In the genomic region with DNA sequence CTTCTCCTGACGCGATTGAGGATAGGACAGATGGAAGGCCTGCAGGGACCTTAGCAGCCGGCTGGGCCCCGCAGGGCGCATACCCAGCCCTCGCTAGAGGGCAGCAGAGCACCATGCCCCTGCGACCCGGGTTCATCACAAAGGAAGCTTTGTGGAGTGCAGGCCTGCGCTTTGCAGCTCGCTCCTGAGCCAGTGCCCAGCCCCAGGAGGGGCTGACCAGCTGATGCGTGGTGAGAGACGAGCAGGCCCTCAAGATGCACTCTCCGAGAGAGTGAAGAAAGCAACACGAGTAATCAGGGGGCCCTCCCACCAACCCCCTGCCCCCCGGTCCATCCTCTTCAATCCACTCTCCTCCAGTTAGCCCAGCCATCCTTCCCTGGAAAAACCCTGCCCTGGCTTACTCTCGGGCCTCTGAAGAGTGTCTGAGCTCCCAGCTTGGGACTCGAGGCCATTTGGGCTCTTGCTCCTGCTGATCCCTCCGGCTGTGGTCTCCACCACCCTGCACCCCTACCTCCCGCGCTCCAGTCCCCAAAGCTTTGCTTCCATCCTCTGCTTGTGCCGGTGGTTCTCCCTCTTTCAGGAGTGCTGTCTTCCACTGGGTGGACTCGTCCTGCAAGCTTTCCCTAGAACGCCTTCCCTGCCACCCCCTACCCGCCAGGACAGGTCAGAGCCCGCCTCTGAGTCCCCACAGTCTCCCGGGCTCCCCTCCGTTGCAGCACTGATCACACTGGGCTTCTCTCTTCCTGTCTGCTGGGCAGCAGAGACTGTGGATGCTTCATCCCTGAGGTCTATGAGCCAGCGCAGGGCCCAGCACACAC, we compare ENCODE assay signal across 9 cellular contexts. TPM values are rescaled to one million over a fixed set of nuclear protein-coding genes. Genes with fewer than 3 reads are reported as not detected.
DNase-seq lines count a peak whose midpoint lies in the region; ATAC-seq, FAIRE-seq and TF ChIP-seq lines count a peak whose summit lies in the region.
"Had no signal": no experiment of that assay in that cellular context is flagged by ENCODE, and none has a peak within 500 bp of the region (broad histone marks: within the 10 kb centered on the region; RNA-seq: fewer than 3 reads in every experiment).

No MANE protein-coding gene starts in this region.

- peak; percentile 100 for TF ChIP-seq RAD21 in HepG2 (CRISPR knock-in tag; IDR thresholded peaks at IDR 0.05)

- intact Hi-C loops in HepG2 (cut with micrococcal nuclease; ENCODE audit: unreplicated experiment), result loop anchor here (1.0 to 5.0 kb wide), 7 partner anchors 10 to 183 kb away; no protein-coding TSS in a partner anchor

- FAIRE-seq in HepG2 (lab: Jason Lieb, UNC), result peak; percentile 76

- H3K27me3 ChIP-seq in H7 (ENCODE audit: control insufficient read depth, insufficient read depth, low read length) (peaks cover 2% of the 10 kb centered on the region), HepG2 (ENCODE audit: control insufficient read depth in 1 of 2, insufficient read depth in 2 of 2, low read length in 2 of 2) (no peaks in the 10 kb centered on the region)

- CTCF ChIA-PET in HepG2 (lab: Yijun Ruan, JAX; ENCODE audit: low intra/inter-chr PET ratio, low total read pairs), result interaction anchor here (1.0 to 3.2 kb wide), 7 partner anchors 26 to 183 kb away, joined by 3 to 63 read pairs (median 13); partner anchors contain the start of gene COL27A1

- in situ Hi-C loops in Caki2 (cut with HindIII; ENCODE audit: low pct_unique_long_range_greater_than_20kb, low sequenced_read_pairs) (loop anchor here (5.0 kb wide), 1 partner anchor 94 kb away; no protein-coding TSS in a partner anchor), HepG2 (cut with HindIII; ENCODE audit: extremely low pct_ligation_motif_present, low pct_unique_long_range_greater_than_20kb) (loop anchor here (5.0 kb wide), 1 partner anchor 34 kb away; no protein-coding TSS in a partner anchor)

- H3K36me3 ChIP-seq in H7 (replicated peaks; ENCODE audit: control insufficient read depth, insufficient read depth, low read length), result no peaks in the 10 kb centered on the region
- no peaks in the 10 kb centered on the region for H3K36me3 ChIP-seq in HepG2 (replicated peaks in 1 of 2; ENCODE audit: control insufficient read depth in 1 of 2, insufficient read depth in 2 of 2, low read length in 2 of 2)

- peak; percentile 99 for TF ChIP-seq CTCF in HepG2 (CRISPR knock-in tag; IDR thresholded peaks at IDR 0.05)

- H3K4me2 ChIP-seq in HepG2 (ENCODE audit: low read depth, low read length), result peak overlapping the region; percentile 97

- BruUV-seq in HepG2 (replicated peaks; lab: Mats Ljungman, UMichigan), result no TSS peak

- no peaks in the 10 kb centered on the region for H4K20me1 ChIP-seq in HepG2 (ENCODE audit: insufficient read depth, low read length)

- DNase-seq in Caki2 (ENCODE audit: low read depth) (peak; percentile 43), H7 (peak; percentile 95), NCI-H2171 treated with DMSO at 0.1 percent for 48 hours (lab: John Stamatoyannopoulos, UW) (peak; percentile 78), dedifferentiated amniotic fluid mesenchymal stem cell (ENCODE audit: extremely low spot score) (peak; percentile 39), HepG2 (ENCODE audit: low spot score) (peak; percentile 80)
- DNase-seq in activated CD4-positive, alpha-beta T cell treated with anti-CD3 and anti-CD28 coated beads for 1 hour, result peak; percentile 19
- DNase-seq in stimulated activated CD4-positive, alpha-beta T cell treated with anti-CD3 and anti-CD28 coated beads, Interleukin-4, amount 100 ng/mL, for 4 hours, result peak; percentile 37 to 64

- POLR2A ChIA-PET in HepG2 (lab: Yijun Ruan, JAX), result interaction anchor here (0.6 to 3.8 kb wide), 23 partner anchors 8 to 194 kb away, joined by 3 to 75 read pairs (median 5); partner anchors contain the start of genes AMBP, COL27A1 and KIF12

- 5% methylated on average over 25 of the region's 28 CpGs for WGBS in HepG2 (ENCODE audit: low lambda C conversion rate)

- ATAC-seq in HepG2 (peak; percentile 98), HG03432 (IDR thresholded peaks at IDR 0.05; ENCODE audit: unreplicated experiment) (no peak)

- no peak overlapping the region for H2AFZ ChIP-seq in HepG2 (ENCODE audit: low read length)

- no peak overlapping the region for H3K27ac ChIP-seq in HepG2 (ENCODE audit: extremely low read length, insufficient read depth, low read length)
- H3K27ac ChIP-seq: SK-N-MC had no signal

- H3K4me1 ChIP-seq in HepG2 (ENCODE audit: insufficient read depth, low read length), result peaks cover 51% of the 10 kb centered on the region

- TF ChIP-seq EP300 in HepG2 (IDR thresholded peaks at IDR 0.05; ENCODE audit: low read depth in 2 of 2, low read length in 2 of 2) (no peak), HepG2 (CRISPR knock-in tag; IDR thresholded peaks at IDR 0.05; ENCODE audit: borderline replicate concordance) (no peak)

- H3K79me2 ChIP-seq in HepG2 (ENCODE audit: insufficient read depth, low read length), result no peaks in the 10 kb centered on the region

- no peak for TF ChIP-seq POLR2A in HepG2 (IDR thresholded peaks at IDR 0.05; ENCODE audit: insufficient read depth in 1 of 2, low read depth in 2 of 2, low read length in 2 of 2)

- H3K9ac ChIP-seq in HepG2 (ENCODE audit: insufficient read depth, low read depth, low read length), result peak overlapping the region; percentile 43

- no peaks in the 10 kb centered on the region for H3K9me3 ChIP-seq in HepG2 (ENCODE audit: low read length)

- no peak overlapping the region for H3K4me3 ChIP-seq in H7 (ENCODE audit: insufficient read depth, low read depth, low read length)
- peak overlapping the region; percentile 40 to 65 (median 40) for H3K4me3 ChIP-seq in HepG2 (replicated peaks in 1 of 3; ENCODE audit: insufficient read depth in 1 of 3, low read depth in 2 of 3, low read length in 3 of 3)
- H3K4me3 ChIP-seq: SK-N-MC had no signal

RNA-seq across cellular contexts. Expression of gene KIF12, which starts 9.1 kb away (rescaled TPM):
- 15.8 and 19.3 TPM in 2 replicates for total RNA-seq in Caki2 (2014; rRNA removed; shearing (Covaris generic); ENCODE audit: low replicate concordance)
- total RNA-seq in H7 (2014; rRNA removed; shearing (Covaris generic)), result 0.92 and 2.0 TPM in 2 replicates
- 0.81 and 1.8 TPM in 2 replicates for total RNA-seq in HepG2 (2016; rRNA removed; fragmentation: Illumina TruSeq; extraction: Trizol)
- 0.61 and 1.1 TPM in 2 replicates for total RNA-seq in HepG2 (2016; cell fraction: cytosol; rRNA removed; fragmentation: Illumina TruSeq; extraction: Trizol; ENCODE audit: low read depth)
- total RNA-seq in HepG2 (2016; cell fraction: insoluble cytoplasmic fraction; rRNA removed; fragmentation: Illumina TruSeq; extraction: Trizol), result 0.94 and 1.8 TPM in 2 replicates
- total RNA-seq in HepG2 (2016; cell fraction: membrane; rRNA removed; fragmentation: Illumina TruSeq; extraction: Trizol), result 0.19 and 0.38 TPM in 2 replicates
- 2.7 and 3.5 TPM in 2 replicates for total RNA-seq in HepG2 (2016; cell fraction: nucleus; rRNA removed; fragmentation: Illumina TruSeq; extraction: Trizol)
- 12.5 and 14.8 TPM in 2 replicates for polyA plus RNA-seq in HepG2 (2011; rRNA removed)
- 1.6 and 3.1 TPM in 2 replicates for polyA plus RNA-seq in HepG2 (2011; cell fraction: cytosol; rRNA removed)
- polyA plus RNA-seq in HepG2 (2011; cell fraction: nucleus; rRNA removed), result 155 and 222 TPM in 2 replicates
- polyA plus RNA-seq in HepG2 (2012), result 6.2 and 7.2 TPM in 2 replicates
- 0.14 and 0.26 TPM in 2 replicates for polyA plus RNA-seq in HepG2 (2016; cell fraction: cytosol; fragmentation: Illumina TruSeq; extraction: Trizol; ENCODE audit: low read depth)
- 0.92 and 0.93 TPM in 2 replicates for polyA plus RNA-seq in HepG2 (2016; cell fraction: insoluble cytoplasmic fraction; fragmentation: Illumina TruSeq; extraction: Trizol; ENCODE audit: low read depth)
- polyA plus RNA-seq in HepG2 (2016; cell fraction: membrane; fragmentation: Illumina TruSeq; extraction: Trizol; ENCODE audit: low read depth), result 0.17 TPM in 1 of 2 replicates, not detected in the other
- polyA plus RNA-seq in HepG2 (2016; cell fraction: nucleus; fragmentation: Illumina TruSeq; extraction: Trizol; ENCODE audit: insufficient read depth, low read depth), result 8.0 and 11.0 TPM in 2 replicates
- 6.7 TPM in 1 of 2 replicates, not detected in the other for polyA minus RNA-seq in HepG2 (2011; rRNA and poly(A)+ RNA removed; ENCODE audit: low replicate concordance)
- 1.1 and 1.3 TPM in 2 replicates for polyA minus RNA-seq in HepG2 (2011; cell fraction: cytosol; rRNA and poly(A)+ RNA removed)
- polyA minus RNA-seq in HepG2 (2011; cell fraction: nucleus; rRNA and poly(A)+ RNA removed), result 11.6 and 13.7 TPM in 2 replicates

RNA-seq across cellular contexts. Expression of gene AMBP, which starts 30.1 kb away (rescaled TPM):
- 16.7 and 19.8 TPM in 2 replicates for total RNA-seq in Caki2 (2014; rRNA removed; shearing (Covaris generic); ENCODE audit: low replicate concordance)
- 1.6 and 1.7 TPM in 2 replicates for total RNA-seq in H7 (2014; rRNA removed; shearing (Covaris generic))
- total RNA-seq in HepG2 (2016; rRNA removed; fragmentation: Illumina TruSeq; extraction: Trizol), result 612 and 1,510 TPM in 2 replicates
- total RNA-seq in HepG2 (2016; cell fraction: cytosol; rRNA removed; fragmentation: Illumina TruSeq; extraction: Trizol; ENCODE audit: low read depth), result 264 and 266 TPM in 2 replicates
- 610 and 1,558 TPM in 2 replicates for total RNA-seq in HepG2 (2016; cell fraction: insoluble cytoplasmic fraction; rRNA removed; fragmentation: Illumina TruSeq; extraction: Trizol)
- total RNA-seq in HepG2 (2016; cell fraction: membrane; rRNA removed; fragmentation: Illumina TruSeq; extraction: Trizol), result 284 and 296 TPM in 2 replicates
- 1,103 and 1,244 TPM in 2 replicates for total RNA-seq in HepG2 (2016; cell fraction: nucleus; rRNA removed; fragmentation: Illumina TruSeq; extraction: Trizol)
- 2,580 and 3,919 TPM in 2 replicates for polyA plus RNA-seq in HepG2 (2011; rRNA removed)
- 3,676 and 4,547 TPM in 2 replicates for polyA plus RNA-seq in HepG2 (2011; cell fraction: cytosol; rRNA removed)
- 1,589 and 2,063 TPM in 2 replicates for polyA plus RNA-seq in HepG2 (2011; cell fraction: nucleus; rRNA removed)
- polyA plus RNA-seq in HepG2 (2012), result 2,894 and 3,165 TPM in 2 replicates
- 305 and 334 TPM in 2 replicates for polyA plus RNA-seq in HepG2 (2016; cell fraction: cytosol; fragmentation: Illumina TruSeq; extraction: Trizol; ENCODE audit: low read depth)
- 674 and 676 TPM in 2 replicates for polyA plus RNA-seq in HepG2 (2016; cell fraction: insoluble cytoplasmic fraction; fragmentation: Illumina TruSeq; extraction: Trizol; ENCODE audit: low read depth)
- polyA plus RNA-seq in HepG2 (2016; cell fraction: membrane; fragmentation: Illumina TruSeq; extraction: Trizol; ENCODE audit: low read depth), result 279 and 293 TPM in 2 replicates
- 2,037 and 2,236 TPM in 2 replicates for polyA plus RNA-seq in HepG2 (2016; cell fraction: nucleus; fragmentation: Illumina TruSeq; extraction: Trizol; ENCODE audit: insufficient read depth, low read depth)
- polyA minus RNA-seq in HepG2 (2011; rRNA and poly(A)+ RNA removed; ENCODE audit: low replicate concordance), result 0.72 and 924 TPM in 2 replicates
- polyA minus RNA-seq in HepG2 (2011; cell fraction: cytosol; rRNA and poly(A)+ RNA removed), result 612 and 1,026 TPM in 2 replicates
- polyA minus RNA-seq in HepG2 (2011; cell fraction: nucleus; rRNA and poly(A)+ RNA removed), result 323 and 565 TPM in 2 replicates

RNA-seq across cellular contexts. Expression of gene COL27A1, which starts 47.1 kb away (rescaled TPM):
- total RNA-seq in Caki2 (2014; rRNA removed; shearing (Covaris generic); ENCODE audit: low replicate concordance), result 3.1 and 3.4 TPM in 2 replicates
- total RNA-seq in H7 (2014; rRNA removed; shearing (Covaris generic)), result 10.5 and 10.8 TPM in 2 replicates
- total RNA-seq in HepG2 (2016; rRNA removed; fragmentation: Illumina TruSeq; extraction: Trizol), result 13.1 and 71.3 TPM in 2 replicates
- 24.4 and 27.4 TPM in 2 replicates for total RNA-seq in HepG2 (2016; cell fraction: cytosol; rRNA removed; fragmentation: Illumina TruSeq; extraction: Trizol; ENCODE audit: low read depth)
- 11.3 and 76.4 TPM in 2 replicates for total RNA-seq in HepG2 (2016; cell fraction: insoluble cytoplasmic fraction; rRNA removed; fragmentation: Illumina TruSeq; extraction: Trizol)
- total RNA-seq in HepG2 (2016; cell fraction: membrane; rRNA removed; fragmentation: Illumina TruSeq; extraction: Trizol), result 17.0 and 18.6 TPM in 2 replicates
- 127 and 145 TPM in 2 replicates for total RNA-seq in HepG2 (2016; cell fraction: nucleus; rRNA removed; fragmentation: Illumina TruSeq; extraction: Trizol)
- 89.1 and 105 TPM in 2 replicates for polyA plus RNA-seq in HepG2 (2011; rRNA removed)
- polyA plus RNA-seq in HepG2 (2011; cell fraction: cytosol; rRNA removed), result 8.5 and 16.4 TPM in 2 replicates
- 1,276 and 1,843 TPM in 2 replicates for polyA plus RNA-seq in HepG2 (2011; cell fraction: nucleus; rRNA removed)
- 63.8 and 83.6 TPM in 2 replicates for polyA plus RNA-seq in HepG2 (2012)
- 2.0 and 2.7 TPM in 2 replicates for polyA plus RNA-seq in HepG2 (2016; cell fraction: cytosol; fragmentation: Illumina TruSeq; extraction: Trizol; ENCODE audit: low read depth)
- 13.5 and 15.6 TPM in 2 replicates for polyA plus RNA-seq in HepG2 (2016; cell fraction: insoluble cytoplasmic fraction; fragmentation: Illumina TruSeq; extraction: Trizol; ENCODE audit: low read depth)
- polyA plus RNA-seq in HepG2 (2016; cell fraction: membrane; fragmentation: Illumina TruSeq; extraction: Trizol; ENCODE audit: low read depth), result 4.3 and 4.5 TPM in 2 replicates
- 665 and 720 TPM in 2 replicates for polyA plus RNA-seq in HepG2 (2016; cell fraction: nucleus; fragmentation: Illumina TruSeq; extraction: Trizol; ENCODE audit: insufficient read depth, low read depth)
- polyA minus RNA-seq in HepG2 (2011; rRNA and poly(A)+ RNA removed; ENCODE audit: low replicate concordance), result 11.6 and 59.4 TPM in 2 replicates
- polyA minus RNA-seq in HepG2 (2011; cell fraction: cytosol; rRNA and poly(A)+ RNA removed), result 5.5 and 10.9 TPM in 2 replicates
- 155 and 169 TPM in 2 replicates for polyA minus RNA-seq in HepG2 (2011; cell fraction: nucleus; rRNA and poly(A)+ RNA removed)

Comparison
In these comparisons a context has a peak if more than half of its experiments do, and no peak if none do; other contexts are left out.
1. DNase-seq: peak in every context shown above with its lines; median percentile 95 in H7; 80 in HepG2; 78 in NCI-H2171 treated with DMSO at 0.1 percent for 48 hours; 50 in stimulated activated CD4-positive, alpha-beta T cell treated with anti-CD3 and anti-CD28 coated beads, Interleukin-4, amount 100 ng/mL, for 4 hours; 43 in Caki2; 39 in dedifferentiated amniotic fluid mesenchymal stem cell; 19 in activated CD4-positive, alpha-beta T cell treated with anti-CD3 and anti-CD28 coated beads for 1 hour.
2. RNA of gene AMBP, which starts 30.1 kb away (total RNA-seq): 264 to 1,558 TPM in HepG2; 16.7 to 19.8 TPM in Caki2 and 1.6 to 1.7 TPM in H7; every median in the first group is over 10 times any median in the second.